Comparison of ENCODE assay signal across 1 cellular context in the genomic region with DNA sequence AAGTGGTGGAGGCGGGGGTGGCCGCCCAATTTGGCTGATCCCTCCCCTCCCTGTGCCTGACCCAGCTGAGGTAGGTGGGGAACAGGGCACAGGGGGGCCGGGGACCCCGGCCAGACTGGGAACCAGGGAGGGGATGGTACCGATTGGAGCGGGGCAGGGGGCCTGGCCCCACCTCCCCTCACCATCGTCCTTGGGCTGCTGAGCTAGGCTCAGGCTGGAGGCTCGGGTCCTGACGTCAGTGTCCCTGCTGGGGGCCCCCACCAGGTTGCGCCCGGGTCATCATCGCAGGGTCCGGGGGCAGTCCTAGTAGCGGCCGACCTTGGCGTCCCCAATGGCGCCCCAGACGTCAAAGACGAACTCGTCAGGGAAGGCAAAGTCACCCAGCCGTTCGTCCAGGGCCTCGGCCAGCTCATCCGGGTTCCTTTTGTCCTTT.
TF ChIP-seq lines count a peak whose summit lies in the region.

No MANE protein-coding gene starts in this region.

TF ChIP-seq in HepG2, 621 proteins besides CTCF, POLR2A, EP300 and RAD21:
- TF ChIP-seq RBFOX2 (IDR thresholded peaks at IDR 0.05; ENCODE audit: low read depth, low read length) (0 out of 2 replicates have a peak, but pooled peaks have one; percentile 26), ZNF432 (CRISPR knock-in tag; IDR thresholded peaks at IDR 0.05; ENCODE audit: borderline replicate concordance) (no peak)
- TF ChIP-seq, protein P1, sequence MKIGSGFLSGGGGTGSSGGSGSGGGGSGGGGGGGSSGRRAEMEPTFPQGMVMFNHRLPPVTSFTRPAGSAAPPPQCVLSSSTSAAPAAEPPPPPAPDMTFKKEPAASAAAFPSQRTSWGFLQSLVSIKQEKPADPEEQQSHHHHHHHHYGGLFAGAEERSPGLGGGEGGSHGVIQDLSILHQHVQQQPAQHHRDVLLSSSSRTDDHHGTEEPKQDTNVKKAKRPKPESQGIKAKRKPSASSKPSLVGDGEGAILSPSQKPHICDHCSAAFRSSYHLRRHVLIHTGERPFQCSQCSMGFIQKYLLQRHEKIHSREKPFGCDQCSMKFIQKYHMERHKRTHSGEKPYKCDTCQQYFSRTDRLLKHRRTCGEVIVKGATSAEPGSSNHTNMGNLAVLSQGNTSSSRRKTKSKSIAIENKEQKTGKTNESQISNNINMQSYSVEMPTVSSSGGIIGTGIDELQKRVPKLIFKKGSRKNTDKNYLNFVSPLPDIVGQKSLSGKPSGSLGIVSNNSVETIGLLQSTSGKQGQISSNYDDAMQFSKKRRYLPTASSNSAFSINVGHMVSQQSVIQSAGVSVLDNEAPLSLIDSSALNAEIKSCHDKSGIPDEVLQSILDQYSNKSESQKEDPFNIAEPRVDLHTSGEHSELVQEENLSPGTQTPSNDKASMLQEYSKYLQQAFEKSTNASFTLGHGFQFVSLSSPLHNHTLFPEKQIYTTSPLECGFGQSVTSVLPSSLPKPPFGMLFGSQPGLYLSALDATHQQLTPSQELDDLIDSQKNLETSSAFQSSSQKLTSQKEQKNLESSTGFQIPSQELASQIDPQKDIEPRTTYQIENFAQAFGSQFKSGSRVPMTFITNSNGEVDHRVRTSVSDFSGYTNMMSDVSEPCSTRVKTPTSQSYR (CRISPR knock-in tag; IDR thresholded peaks at IDR 0.05; ENCODE audit: borderline replicate concordance) = no peak
